ENCODE assay signal across 8 cellular contexts in genomic region chr20:5788385-5788895, GRCh38. TPM values are rescaled to one million over a fixed set of nuclear protein-coding genes. Genes with fewer than 3 reads are reported as not detected.
DNase-seq lines count a peak whose midpoint lies in the region; TF ChIP-seq lines count a peak whose summit lies in the region.

No MANE protein-coding gene starts in this region.

- no peak overlapping the region for H3K27ac ChIP-seq in SJCRH30
- H3K27ac ChIP-seq in ovary: no peak overlapping the region
- H3K27ac ChIP-seq in transverse colon: no peak overlapping the region

- TF ChIP-seq CTCF in HFF-Myc (IDR thresholded peaks at IDR 0.05; ENCODE audit: low read depth, low read length, missing control alignments) (peak; percentile 79), ovary (IDR thresholded peaks at IDR 0.05) (peak; percentile 85 to 89 (median 86)), transverse colon (IDR thresholded peaks at IDR 0.05) (peak; percentile 85 to 92 (median 90))

- H3K4me1 ChIP-seq in SJCRH30 (peaks cover 5% of the 10 kb centered on the region), ovary (ENCODE audit: insufficient read depth) (peaks cover 2% of the 10 kb centered on the region), transverse colon (peaks cover 0 to 24% (median 5%) of the 10 kb centered on the region in 4 donors)

- H3K27me3 ChIP-seq in SJCRH30 (no peaks in the 10 kb centered on the region), ovary (no peaks in the 10 kb centered on the region), transverse colon (no peaks in the 10 kb centered on the region)

- H3K4me3 ChIP-seq in HFF-Myc (replicated peaks; ENCODE audit: low read depth, low read length) (no peak overlapping the region), SJCRH30 (no peak overlapping the region), ovary (no peak overlapping the region), transverse colon (no peak overlapping the region)

- in situ Hi-C loops in transverse colon (cut with MboI; ENCODE audit: low pct_ligation_motif_present in 1 of 4, low pct_unique_long_range_greater_than_20kb in 1 of 4, low sequenced_read_pairs in 3 of 4): loop anchor here (5.0 to 25.0 kb wide), 3 partner anchors 216 to 264 kb away; no protein-coding TSS in a partner anchor

- DNase-seq in ELF-1 (ENCODE audit: low read depth, low spot score): peak; percentile 61
- peak; percentile 81 for DNase-seq in HFF-Myc (ENCODE audit: extremely low read depth, low read depth)
- peak; percentile 60 for DNase-seq in NCI-H1048 (lab: John Stamatoyannopoulos, UW)
- peak; percentile 85 to 95 for DNase-seq in SJCRH30
- peak; percentile 85 for DNase-seq in activated effector memory CD4-positive, alpha-beta T cell treated with anti-CD3 and anti-CD28 coated beads, Interleukin-2, amount 50 U/mL, for 16 hours
- DNase-seq in germinal center (ENCODE audit: low spot score): peak; percentile 80
- DNase-seq in ovary: peak; percentile 61 to 83 (median 67)
- peak; percentile 80 for DNase-seq in transverse colon

- WGBS in ovary, 3 donors: 0 to 1% (median 1%) methylated on average over 3 of the region's 3 CpGs
- 0% methylated on average over 3 of the region's 3 CpGs for WGBS in transverse colon (ENCODE audit: low coverage in 1 of 2), 2 donors

- H3K9me3 ChIP-seq in SJCRH30 (replicated peaks) (no peaks in the 10 kb centered on the region), ovary (no peaks in the 10 kb centered on the region), transverse colon (no peaks in the 10 kb centered on the region)

- TF ChIP-seq EP300 in ovary (IDR thresholded peaks at IDR 0.05) (no peak), transverse colon (IDR thresholded peaks at IDR 0.05; ENCODE audit: low read depth) (no peak)

- TF ChIP-seq POLR2A in ovary (IDR thresholded peaks at IDR 0.05): no peak
- TF ChIP-seq POLR2A in transverse colon (IDR thresholded peaks at IDR 0.05): no peak

- intact Hi-C loops in ovary (cut with DNase I): loop anchor here (2.0 to 10.0 kb wide), 4 partner anchors 42 to 289 kb away; no protein-coding TSS in a partner anchor
- intact Hi-C loops in transverse colon (cut with DNase I; ENCODE audit: low total_unique reads): loop anchor here (2.0 to 5.0 kb wide), 2 partner anchors 221 to 260 kb away; no protein-coding TSS in a partner anchor

- H3K36me3 ChIP-seq in SJCRH30 (no peaks in the 10 kb centered on the region), ovary (no peaks in the 10 kb centered on the region), transverse colon (no peaks in the 10 kb centered on the region)

RNA-seq across cellular contexts. Expression of gene SHLD1, which starts 38.2 kb away (rescaled TPM):
- 8.2 TPM in 2 replicates for total RNA-seq in SJCRH30 (2014; rRNA removed; shearing (Covaris generic))
- total RNA-seq in ovary (1 to 10 TPM; 3.8 to 9.1 (median 6.5) TPM), transverse colon (10 to 100 TPM in 1 of 4 donors, 1 to 10 TPM in 2, not detected in 1; 3.0 to 43.8 (median 6.8) TPM)
- polyA plus RNA-seq in ovary: 10 to 100 TPM in 1 of 2 donors, 1 to 10 TPM in 1; 7.2 to 12.4 TPM
